In the genomic region with DNA sequence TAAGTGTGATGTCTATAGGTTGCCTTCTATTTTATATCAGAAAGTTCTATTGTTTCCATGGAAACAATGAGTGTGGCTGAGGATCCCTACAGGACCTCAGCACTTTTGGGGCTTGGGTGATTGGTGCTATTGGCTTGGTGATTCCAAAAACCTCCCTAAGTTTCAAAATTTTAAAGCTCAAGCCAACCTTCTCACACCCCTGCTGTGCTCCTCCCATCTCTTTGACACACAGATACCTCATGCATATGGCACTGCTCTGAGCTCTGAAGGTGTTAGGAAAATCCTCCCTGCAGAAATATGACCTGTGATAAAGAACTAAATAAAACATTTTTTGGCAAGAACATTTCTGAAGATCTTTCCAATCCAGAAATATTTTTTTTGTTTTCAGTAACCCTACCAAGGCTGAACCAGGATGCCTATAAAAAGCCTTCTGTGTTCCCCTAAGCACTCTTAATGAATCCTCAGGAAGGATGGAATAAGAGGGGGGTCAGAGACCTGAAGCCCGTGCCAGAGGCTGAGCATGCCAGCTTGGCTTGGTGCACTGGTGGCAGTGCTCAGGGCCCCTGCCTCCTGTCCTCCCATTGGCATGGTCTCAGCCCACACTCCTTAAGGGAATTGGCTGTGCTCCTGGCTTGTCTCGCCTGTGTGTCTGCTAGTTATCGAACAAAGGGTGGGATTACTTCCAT, we compare ENCODE assay signal across 16 cellular contexts.
DNase-seq lines count a peak whose midpoint lies in the region; ATAC-seq, FAIRE-seq and TF ChIP-seq lines count a peak whose summit lies in the region.
"Had no signal": no experiment of that assay in that cellular context is flagged by ENCODE, and none has a peak within 500 bp of the region (broad histone marks: within the 10 kb centered on the region; RNA-seq: fewer than 3 reads in every experiment).

No MANE protein-coding gene starts in this region.

- TF ChIP-seq CTCF in GM12878 (IDR thresholded peaks at IDR 0.05 in 2 of 3, conservative IDR thresholded peaks at IDR 0.05 in 1 of 3; ENCODE audit: control insufficient read depth in 2 of 3, extremely low read depth in 1 of 3, insufficient read depth in 1 of 3, low read depth in 3 of 3, low read length in 3 of 3), result no peak

- peak overlapping the region; percentile 61 for H3K27ac ChIP-seq in GM12878 (ENCODE audit: control insufficient read depth, insufficient read depth)
- H3K27ac ChIP-seq in skeletal muscle tissue (ENCODE audit: low read depth, low read length), result peak overlapping the region; percentile 63
- H3K27ac ChIP-seq: foreskin keratinocyte, VCaP had no signal

- H3K9ac ChIP-seq in GM12878 (ENCODE audit: control insufficient read depth, insufficient read depth, low read length) (0 out of 2 replicates have a peak overlapping the region, but pooled peaks have one; percentile 38), skeletal muscle tissue (ENCODE audit: low read depth in 1 of 3, low read length in 3 of 3) (peak overlapping the region in 1 of 3 donors; percentile 46)

- intact Hi-C loops in GM12878 (cut with micrococcal nuclease; ENCODE audit: unreplicated experiment), result loop anchor here (2.0 kb wide), 2 partner anchors 33 to 73 kb away; no protein-coding TSS in a partner anchor

- H3K4me2 ChIP-seq in GM12878 (ENCODE audit: control insufficient read depth, insufficient read depth), result no peak overlapping the region

- BruUV-seq in GM12878 (replicated peaks; lab: Mats Ljungman, UMichigan), result no TSS peak

- no peak for FAIRE-seq in GM12878 (lab: Jason Lieb, UNC)

- TF ChIP-seq POLR2A in GM12878 (IDR thresholded peaks at IDR 0.05; ENCODE audit: low read depth, low read length), result no peak

- RAD21 ChIA-PET in GM12878 (lab: Charles Lee; ENCODE audit: unreplicated experiment), result interaction anchor here (0.8 to 3.3 kb wide), 11 partner anchors 11 to 320 kb away, joined by 3 to 14 read pairs (median 5); no protein-coding TSS in a partner anchor

- no peaks in the 10 kb centered on the region for H3K79me2 ChIP-seq in GM12878 (ENCODE audit: control insufficient read depth, insufficient read depth, low read length)

- DNase-seq in NCI-H1092 treated with DMSO at 0.1 percent for 48 hours (lab: John Stamatoyannopoulos, UW) (peak; percentile 85), GM12878 (ENCODE audit: low read depth, low spot score) (no peak), hypothalamus (lab: John Stamatoyannopoulos, UW) (peak in 34 of 51 donors; percentile 2 to 78 (median 34)), NOMO-1 treated with DMSO at 0.1 percent for 48 hours (lab: John Stamatoyannopoulos, UW; ENCODE audit: unreplicated experiment) (no peak), COR-L47 (lab: John Stamatoyannopoulos, UW) (no peak)
- DNase-seq in stimulated activated CD4-positive, alpha-beta T cell treated with anti-CD3 and anti-CD28 coated beads, Interleukin-2, amount 100 ng/mL, for 48 hours, result no peak
- DNase-seq: activated T-cell treated with anti-CD3 and anti-CD28 coated beads, Interleukin-2, amount 50 U/mL, for 24 hours; CD4-positive, alpha-beta T cell; central memory CD4-positive, alpha-beta T cell; foreskin keratinocyte; HFFc6; left lung had no signal

- CTCF ChIA-PET in GM12878 (lab: Yijun Ruan, JAX), result interaction anchor here (0.8 to 1.3 kb wide), 6 partner anchors 24 to 320 kb away, joined by 3 to 5 read pairs (median 3); no protein-coding TSS in a partner anchor

- H3K4me3 ChIP-seq in GM12878, result no peak overlapping the region
- peak overlapping the region in 1 of 3 donors; percentile 54 for H3K4me3 ChIP-seq in skeletal muscle tissue (ENCODE audit: low read length in 3 of 3)
- H3K4me3 ChIP-seq: left lung had no signal

- H4K20me1 ChIP-seq in GM12878 (ENCODE audit: control insufficient read depth, insufficient read depth), result no peaks in the 10 kb centered on the region

- H2AFZ ChIP-seq in GM12878 (ENCODE audit: control insufficient read depth, low read depth, low read length), result no peak overlapping the region

- POLR2A ChIA-PET in GM12878 (lab: Charles Lee), result interaction anchor here (0.5 to 1.6 kb wide), 7 partner anchors 26 to 294 kb away, joined by 3 to 8 read pairs (median 6); no protein-coding TSS in a partner anchor

- SMC1A ChIA-PET in GM12878 (lab: Charles Lee; ENCODE audit: uncharacterized antibody, unreplicated experiment), result interaction anchor here (0.6 to 2.6 kb wide), 16 partner anchors 8 to 408 kb away, joined by 3 to 17 read pairs (median 4); no protein-coding TSS in a partner anchor

- no peak for ATAC-seq in GM12878
- ATAC-seq in HG03378 (IDR thresholded peaks at IDR 0.05; ENCODE audit: unreplicated experiment), result no peak
- ATAC-seq: foreskin keratinocyte, Panc1 had no signal

- H3K4me1 ChIP-seq in GM12878 (ENCODE audit: control insufficient read depth, insufficient read depth, low read length) (peaks cover 26% of the 10 kb centered on the region), skeletal muscle tissue (ENCODE audit: control insufficient read depth in 3 of 3, insufficient read depth in 3 of 3, low read length in 3 of 3) (peaks cover 16 to 23% (median 20%) of the 10 kb centered on the region in 3 donors)
- H3K4me1 ChIP-seq: foreskin keratinocyte had no signal

- TF ChIP-seq RAD21 in GM12878 (IDR thresholded peaks at IDR 0.05; ENCODE audit: insufficient read depth, low read depth, low read length), result no peak

- H3K36me3 ChIP-seq in GM12878 (ENCODE audit: control insufficient read depth in 2 of 2, insufficient read depth in 2 of 2, low read length in 1 of 2), result no peaks in the 10 kb centered on the region
- H3K36me3 ChIP-seq in skeletal muscle tissue (ENCODE audit: control insufficient read depth in 3 of 3, insufficient read depth in 3 of 3, low read length in 3 of 3), result no peaks in the 10 kb centered on the region
- H3K36me3 ChIP-seq: left lung had no signal

- in situ Hi-C loops in GM12878 (cut with MboI), result no loop called here

- no peaks in the 10 kb centered on the region for H3K27me3 ChIP-seq in GM12878 (replicated peaks in 1 of 2; ENCODE audit: control insufficient read depth in 2 of 2, insufficient read depth in 2 of 2, low read length in 1 of 2)
- no peaks in the 10 kb centered on the region for H3K27me3 ChIP-seq in skeletal muscle tissue (ENCODE audit: control insufficient read depth in 3 of 3, insufficient read depth in 3 of 3, low read length in 3 of 3)
- H3K27me3 ChIP-seq: left lung had no signal

- WGBS in GM12878 (ENCODE audit: insufficient coverage, insufficient replicate concordance, low lambda C conversion rate, missing lambda C conversion rate), result 91% methylated on average over 3 of the region's 3 CpGs

- H3K9me3 ChIP-seq in GM12878 (replicated peaks; ENCODE audit: control insufficient read depth, insufficient read depth, low read length) (no peaks in the 10 kb centered on the region), skeletal muscle tissue (ENCODE audit: control insufficient read depth in 3 of 3, low read length in 3 of 3) (no peaks in the 10 kb centered on the region)
- H3K9me3 ChIP-seq: left lung had no signal

- TF ChIP-seq EP300 in GM12878 (IDR thresholded peaks at IDR 0.05; ENCODE audit: borderline replicate concordance in 1 of 2, control insufficient read depth in 1 of 2, low read depth in 2 of 2, low read length in 2 of 2), result no peak

TF ChIP-seq in GM12878, 131 proteins besides CTCF, POLR2A, EP300 and RAD21 (continues in another document):
- no peak for TF ChIP-seq PAX5 (IDR thresholded peaks at IDR 0.05; ENCODE audit: borderline replicate concordance, low read depth, low read length)
- no peak for TF ChIP-seq BCL11A (IDR thresholded peaks at IDR 0.05; ENCODE audit: low read depth, low read length)
- no peak for TF ChIP-seq CHD4 (IDR thresholded peaks at IDR 0.05)
- TF ChIP-seq, protein P1, sequence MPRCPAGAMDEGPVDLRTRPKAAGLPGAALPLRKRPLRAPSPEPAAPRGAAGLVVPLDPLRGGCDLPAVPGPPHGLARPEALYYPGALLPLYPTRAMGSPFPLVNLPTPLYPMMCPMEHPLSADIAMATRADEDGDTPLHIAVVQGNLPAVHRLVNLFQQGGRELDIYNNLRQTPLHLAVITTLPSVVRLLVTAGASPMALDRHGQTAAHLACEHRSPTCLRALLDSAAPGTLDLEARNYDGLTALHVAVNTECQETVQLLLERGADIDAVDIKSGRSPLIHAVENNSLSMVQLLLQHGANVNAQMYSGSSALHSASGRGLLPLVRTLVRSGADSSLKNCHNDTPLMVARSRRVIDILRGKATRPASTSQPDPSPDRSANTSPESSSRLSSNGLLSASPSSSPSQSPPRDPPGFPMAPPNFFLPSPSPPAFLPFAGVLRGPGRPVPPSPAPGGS (IDR thresholded peaks at IDR 0.05; ENCODE audit: borderline replicate concordance, insufficient read depth, low read depth, low read length, poor library complexity, severe bottlenecking), result no peak
- TF ChIP-seq STAT1 (conservative IDR thresholded peaks at IDR 0.05), result no peak
- TF ChIP-seq SMAD1 (IDR thresholded peaks at IDR 0.05; ENCODE audit: low read depth, partially characterized antibody), result no peak
- TF ChIP-seq TCF3 (IDR thresholded peaks at IDR 0.05; ENCODE audit: borderline replicate concordance, insufficient read depth, low read depth, low read length), result no peak
- no peak for TF ChIP-seq BMI1 (IDR thresholded peaks at IDR 0.05; ENCODE audit: borderline replicate concordance)
- no peak for TF ChIP-seq MEF2B (IDR thresholded peaks at IDR 0.05; ENCODE audit: partially characterized antibody, poor library complexity, severe bottlenecking)
- no peak for TF ChIP-seq RUNX3 (IDR thresholded peaks at IDR 0.05; ENCODE audit: low read length)
- no peak for TF ChIP-seq WRNIP1 (IDR thresholded peaks at IDR 0.05; ENCODE audit: borderline replicate concordance, low read depth, low read length)
- TF ChIP-seq, protein P2, sequence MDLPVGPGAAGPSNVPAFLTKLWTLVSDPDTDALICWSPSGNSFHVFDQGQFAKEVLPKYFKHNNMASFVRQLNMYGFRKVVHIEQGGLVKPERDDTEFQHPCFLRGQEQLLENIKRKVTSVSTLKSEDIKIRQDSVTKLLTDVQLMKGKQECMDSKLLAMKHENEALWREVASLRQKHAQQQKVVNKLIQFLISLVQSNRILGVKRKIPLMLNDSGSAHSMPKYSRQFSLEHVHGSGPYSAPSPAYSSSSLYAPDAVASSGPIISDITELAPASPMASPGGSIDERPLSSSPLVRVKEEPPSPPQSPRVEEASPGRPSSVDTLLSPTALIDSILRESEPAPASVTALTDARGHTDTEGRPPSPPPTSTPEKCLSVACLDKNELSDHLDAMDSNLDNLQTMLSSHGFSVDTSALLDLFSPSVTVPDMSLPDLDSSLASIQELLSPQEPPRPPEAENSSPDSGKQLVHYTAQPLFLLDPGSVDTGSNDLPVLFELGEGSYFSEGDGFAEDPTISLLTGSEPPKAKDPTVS (IDR thresholded peaks at IDR 0.05; ENCODE audit: low read depth, low read length), result no peak

Comparison
In these comparisons a context has a peak if more than half of its experiments do, and no peak if none do; other contexts are left out.
1. DNase-seq: peak in NCI-H1092 treated with DMSO at 0.1 percent for 48 hours (single experiment) and hypothalamus (34 of 51); none in GM12878 (single experiment), NOMO-1 treated with DMSO at 0.1 percent for 48 hours (single experiment), stimulated activated CD4-positive, alpha-beta T cell treated with anti-CD3 and anti-CD28 coated beads, Interleukin-2, amount 100 ng/mL, for 48 hours (0 of 2) and COR-L47 (single experiment).